ENCODE assay signal across 12 cellular contexts in genomic region chr11:44579172-44579804, GRCh38. TPM values are rescaled to one million over a fixed set of nuclear protein-coding genes. Genes with fewer than 3 reads are reported as not detected.
DNase-seq lines count a peak whose midpoint lies in the region; ATAC-seq and TF ChIP-seq lines count a peak whose summit lies in the region.
"Had no signal": no experiment of that assay in that cellular context is flagged by ENCODE, and none has a peak within 500 bp of the region (broad histone marks: within the 10 kb centered on the region; RNA-seq: fewer than 3 reads in every experiment).

No MANE protein-coding gene starts in this region.

- H3K4me3 Mint-ChIP-seq in CD4-positive, alpha-beta memory T cell, result peak overlapping the region in 1 of 8 donors; percentile 16
- H3K4me3 Mint-ChIP-seq in brain (no peak overlapping the region), nephron progenitor cell (no peak overlapping the region)

- POLR2A ChIA-PET in CD4-positive, alpha-beta memory T cell (lab: Charles Lee; ENCODE audit: partially characterized antibody), result interaction anchor here (3.3 to 4.7 kb wide), 3 partner anchors 14 to 32 kb away, joined by 12 to 30 read pairs (median 19); partner anchors contain the start of gene CD82
- POLR2A ChIA-PET in HEK293 (lab: Yijun Ruan, JAX), result interaction anchor here (1.7 kb wide), 1 partner anchor 14 kb away, joined by 5 read pairs; the partner anchor contains the start of gene CD82

- H3K36me3 Mint-ChIP-seq in CD4-positive, alpha-beta memory T cell, result peaks cover 23 to 35% of the 10 kb centered on the region in 2 donors
- peaks cover 18% of the 10 kb centered on the region for H3K36me3 Mint-ChIP-seq in brain
- H3K36me3 Mint-ChIP-seq in nephron progenitor cell (ENCODE audit: low read depth), result peaks cover 5% of the 10 kb centered on the region

- peaks cover 99% of the 10 kb centered on the region for H3K4me1 ChIP-seq in CD4-positive, alpha-beta memory T cell (ENCODE audit: insufficient read depth, low read length)
- H3K4me1 ChIP-seq in HEK293 (ENCODE audit: control insufficient read depth, insufficient read depth, low read length), result no peaks in the 10 kb centered on the region

- CTCF ChIA-PET in CD4-positive, alpha-beta memory T cell (lab: Charles Lee; ENCODE audit: partially characterized antibody), result interaction anchor here (0.8 to 3.5 kb wide), 2 partner anchors 16 to 38 kb away, joined by 3 to 16 read pairs; no protein-coding TSS in a partner anchor
- CTCF ChIA-PET in HEK293 (lab: Yijun Ruan, JAX), result interaction anchor here (0.8 to 1.1 kb wide), 2 partner anchors 22 to 332 kb away, joined by 3 to 7 read pairs; no protein-coding TSS in a partner anchor

- peaks cover 10% of the 10 kb centered on the region for H3K36me3 ChIP-seq in CD4-positive, alpha-beta memory T cell (ENCODE audit: insufficient read depth, low read length)
- H3K36me3 ChIP-seq in HEK293 (ENCODE audit: control insufficient read depth in 2 of 2, insufficient read depth in 1 of 2, low read length in 2 of 2), result no peaks in the 10 kb centered on the region

- H3K27me3 ChIP-seq in CD4-positive, alpha-beta memory T cell (ENCODE audit: insufficient read depth, low read length), result no peaks in the 10 kb centered on the region
- H3K27me3 ChIP-seq: tibial artery had no signal

- H3K9me3 Mint-ChIP-seq in CD4-positive, alpha-beta memory T cell, result no peaks in the 10 kb centered on the region
- H3K9me3 Mint-ChIP-seq in brain, result peaks cover 0 to 9% (median 7%) of the 10 kb centered on the region in 5 experiments
- H3K9me3 Mint-ChIP-seq in nephron progenitor cell, result peaks cover 14% of the 10 kb centered on the region

- peak overlapping the region; percentile 12 for H3K27ac ChIP-seq in CD4-positive, alpha-beta memory T cell (ENCODE audit: low read depth, low read length)
- H3K27ac ChIP-seq in HEK293 (ENCODE audit: extremely low read depth, low read depth, low read length), result no peak overlapping the region
- H3K27ac ChIP-seq: tibial artery had no signal

- no peaks in the 10 kb centered on the region for H3K9me3 ChIP-seq in CD4-positive, alpha-beta memory T cell (ENCODE audit: control insufficient read depth in 1 of 2, low read length in 2 of 2)
- no peaks in the 10 kb centered on the region for H3K9me3 ChIP-seq in HEK293 (ENCODE audit: control insufficient read depth, insufficient read depth, low read depth, low read length)

- no peak for TF ChIP-seq CTCF in HEK293 (tag by site-specific recombination; IDR thresholded peaks at IDR 0.05)
- TF ChIP-seq CTCF in brain (conservative IDR thresholded peaks at IDR 0.05), result no peak
- TF ChIP-seq CTCF in nephron progenitor cell (IDR thresholded peaks at IDR 0.05), result no peak

- no peak for ATAC-seq in GM21723 (IDR thresholded peaks at IDR 0.05; ENCODE audit: unreplicated experiment)

- DNase-seq in CD4-positive, alpha-beta memory T cell, result peak in 1 of 5 donors; percentile 17
- DNase-seq in nephron progenitor cell (no peak), AG08396 (ENCODE audit: low spot score) (no peak), NCI-H526 treated with DMSO at 0.1 percent for 48 hours (lab: John Stamatoyannopoulos, UW) (no peak), superior temporal gyrus (ENCODE audit: extremely low spot score) (no peak)
- DNase-seq: DMS79, foreskin melanocyte, NCI-H1694, tibial artery had no signal

- intact Hi-C loops in CD4-positive, alpha-beta memory T cell (cut with micrococcal nuclease), result no loop called here

- peaks cover 50 to 99% (median 76%) of the 10 kb centered on the region in 4 donors for H3K4me1 Mint-ChIP-seq in CD4-positive, alpha-beta memory T cell
- H3K4me1 Mint-ChIP-seq in brain (peaks cover 33% of the 10 kb centered on the region), nephron progenitor cell (peaks cover 37% of the 10 kb centered on the region)

- H3K27me3 Mint-ChIP-seq in CD4-positive, alpha-beta memory T cell, result no peaks in the 10 kb centered on the region
- no peaks in the 10 kb centered on the region for H3K27me3 Mint-ChIP-seq in brain
- peaks cover 16% of the 10 kb centered on the region for H3K27me3 Mint-ChIP-seq in nephron progenitor cell (ENCODE audit: low read depth, poor library complexity)

- peak overlapping the region in 4 of 7 donors; percentile 30 to 57 (median 57) for H3K27ac Mint-ChIP-seq in CD4-positive, alpha-beta memory T cell
- H3K27ac Mint-ChIP-seq in brain (peak overlapping the region; percentile 6 to 93 (median 84)), nephron progenitor cell (peak overlapping the region; percentile 72)

- H3K4me3 ChIP-seq in CD4-positive, alpha-beta memory T cell (ENCODE audit: low read length in 2 of 2), result no peak overlapping the region
- H3K4me3 ChIP-seq in HEK293 (ENCODE audit: low read depth, low read length), result no peak overlapping the region
- H3K4me3 ChIP-seq: tibial artery had no signal

TF ChIP-seq in HEK293, 187 proteins besides CTCF, POLR2A, EP300 and RAD21:
- TF ChIP-seq ZIC2 (tag by site-specific recombination; IDR thresholded peaks at IDR 0.05) (peak; percentile 28), PRDM2 (tag by site-specific recombination; IDR thresholded peaks at IDR 0.05; ENCODE audit: borderline replicate concordance) (no peak)
- TF ChIP-seq, protein P1, sequence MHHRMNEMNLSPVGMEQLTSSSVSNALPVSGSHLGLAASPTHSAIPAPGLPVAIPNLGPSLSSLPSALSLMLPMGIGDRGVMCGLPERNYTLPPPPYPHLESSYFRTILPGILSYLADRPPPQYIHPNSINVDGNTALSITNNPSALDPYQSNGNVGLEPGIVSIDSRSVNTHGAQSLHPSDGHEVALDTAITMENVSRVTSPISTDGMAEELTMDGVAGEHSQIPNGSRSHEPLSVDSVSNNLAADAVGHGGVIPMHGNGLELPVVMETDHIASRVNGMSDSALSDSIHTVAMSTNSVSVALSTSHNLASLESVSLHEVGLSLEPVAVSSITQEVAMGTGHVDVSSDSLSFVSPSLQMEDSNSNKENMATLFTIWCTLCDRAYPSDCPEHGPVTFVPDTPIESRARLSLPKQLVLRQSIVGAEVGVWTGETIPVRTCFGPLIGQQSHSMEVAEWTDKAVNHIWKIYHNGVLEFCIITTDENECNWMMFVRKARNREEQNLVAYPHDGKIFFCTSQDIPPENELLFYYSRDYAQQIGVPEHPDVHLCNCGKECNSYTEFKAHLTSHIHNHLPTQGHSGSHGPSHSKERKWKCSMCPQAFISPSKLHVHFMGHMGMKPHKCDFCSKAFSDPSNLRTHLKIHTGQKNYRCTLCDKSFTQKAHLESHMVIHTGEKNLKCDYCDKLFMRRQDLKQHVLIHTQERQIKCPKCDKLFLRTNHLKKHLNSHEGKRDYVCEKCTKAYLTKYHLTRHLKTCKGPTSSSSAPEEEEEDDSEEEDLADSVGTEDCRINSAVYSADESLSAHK (tag by site-specific recombination; IDR thresholded peaks at IDR 0.05), result no peak

RNA-seq across cellular contexts. Expression of gene CD82, which starts 13.8 kb away (rescaled TPM):
- total RNA-seq in CD4-positive, alpha-beta memory T cell, result 100 to 1,000 TPM; 130 to 133 TPM
- 100 to 1,000 TPM; 250 to 260 TPM for polyA plus RNA-seq in CD4-positive, alpha-beta memory T cell
- 43.1 TPM for polyA plus RNA-seq in brain (ENCODE audit: insufficient read depth, low read depth, low replicate concordance)
